Comparison of ENCODE assay signal across 1 cellular context in the genomic region with DNA sequence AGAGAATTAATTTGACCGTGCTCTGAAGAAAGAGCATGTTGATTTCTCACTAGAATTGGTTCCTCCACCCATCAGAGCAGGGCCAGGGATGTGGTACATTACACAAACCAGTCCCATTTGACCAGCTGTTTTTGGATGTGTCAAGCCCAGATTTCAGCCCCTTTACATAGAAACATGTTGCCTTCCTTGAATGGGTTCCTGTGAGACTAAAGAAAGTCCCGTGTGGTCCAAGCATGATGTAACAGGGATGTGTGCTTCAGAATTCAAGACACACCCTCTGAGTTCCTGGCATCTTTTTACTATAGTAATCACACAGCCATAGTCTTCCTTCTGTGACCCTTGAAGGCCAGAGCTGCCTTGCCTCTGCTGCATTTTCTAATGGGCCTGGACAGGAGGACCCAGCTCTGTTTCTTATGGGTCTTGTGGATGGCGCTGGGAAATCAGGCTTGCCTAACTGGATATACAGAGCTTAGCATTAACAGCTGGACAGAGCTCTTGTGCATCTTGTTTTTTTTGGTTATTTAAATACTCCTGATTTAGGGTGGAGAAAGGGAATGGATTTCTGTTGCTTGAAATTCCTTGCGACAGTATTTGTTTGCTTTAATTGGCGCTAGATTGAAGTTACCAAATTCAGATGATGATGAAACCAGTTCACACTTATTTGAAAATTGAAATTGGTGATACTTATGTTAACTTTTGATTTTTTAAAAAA.
TF ChIP-seq lines count a peak whose summit lies in the region.

No MANE protein-coding gene starts in this region.

TF ChIP-seq in H1, 55 proteins besides CTCF, POLR2A, EP300 and RAD21 (continued from another document):
- TF ChIP-seq, protein P1, sequence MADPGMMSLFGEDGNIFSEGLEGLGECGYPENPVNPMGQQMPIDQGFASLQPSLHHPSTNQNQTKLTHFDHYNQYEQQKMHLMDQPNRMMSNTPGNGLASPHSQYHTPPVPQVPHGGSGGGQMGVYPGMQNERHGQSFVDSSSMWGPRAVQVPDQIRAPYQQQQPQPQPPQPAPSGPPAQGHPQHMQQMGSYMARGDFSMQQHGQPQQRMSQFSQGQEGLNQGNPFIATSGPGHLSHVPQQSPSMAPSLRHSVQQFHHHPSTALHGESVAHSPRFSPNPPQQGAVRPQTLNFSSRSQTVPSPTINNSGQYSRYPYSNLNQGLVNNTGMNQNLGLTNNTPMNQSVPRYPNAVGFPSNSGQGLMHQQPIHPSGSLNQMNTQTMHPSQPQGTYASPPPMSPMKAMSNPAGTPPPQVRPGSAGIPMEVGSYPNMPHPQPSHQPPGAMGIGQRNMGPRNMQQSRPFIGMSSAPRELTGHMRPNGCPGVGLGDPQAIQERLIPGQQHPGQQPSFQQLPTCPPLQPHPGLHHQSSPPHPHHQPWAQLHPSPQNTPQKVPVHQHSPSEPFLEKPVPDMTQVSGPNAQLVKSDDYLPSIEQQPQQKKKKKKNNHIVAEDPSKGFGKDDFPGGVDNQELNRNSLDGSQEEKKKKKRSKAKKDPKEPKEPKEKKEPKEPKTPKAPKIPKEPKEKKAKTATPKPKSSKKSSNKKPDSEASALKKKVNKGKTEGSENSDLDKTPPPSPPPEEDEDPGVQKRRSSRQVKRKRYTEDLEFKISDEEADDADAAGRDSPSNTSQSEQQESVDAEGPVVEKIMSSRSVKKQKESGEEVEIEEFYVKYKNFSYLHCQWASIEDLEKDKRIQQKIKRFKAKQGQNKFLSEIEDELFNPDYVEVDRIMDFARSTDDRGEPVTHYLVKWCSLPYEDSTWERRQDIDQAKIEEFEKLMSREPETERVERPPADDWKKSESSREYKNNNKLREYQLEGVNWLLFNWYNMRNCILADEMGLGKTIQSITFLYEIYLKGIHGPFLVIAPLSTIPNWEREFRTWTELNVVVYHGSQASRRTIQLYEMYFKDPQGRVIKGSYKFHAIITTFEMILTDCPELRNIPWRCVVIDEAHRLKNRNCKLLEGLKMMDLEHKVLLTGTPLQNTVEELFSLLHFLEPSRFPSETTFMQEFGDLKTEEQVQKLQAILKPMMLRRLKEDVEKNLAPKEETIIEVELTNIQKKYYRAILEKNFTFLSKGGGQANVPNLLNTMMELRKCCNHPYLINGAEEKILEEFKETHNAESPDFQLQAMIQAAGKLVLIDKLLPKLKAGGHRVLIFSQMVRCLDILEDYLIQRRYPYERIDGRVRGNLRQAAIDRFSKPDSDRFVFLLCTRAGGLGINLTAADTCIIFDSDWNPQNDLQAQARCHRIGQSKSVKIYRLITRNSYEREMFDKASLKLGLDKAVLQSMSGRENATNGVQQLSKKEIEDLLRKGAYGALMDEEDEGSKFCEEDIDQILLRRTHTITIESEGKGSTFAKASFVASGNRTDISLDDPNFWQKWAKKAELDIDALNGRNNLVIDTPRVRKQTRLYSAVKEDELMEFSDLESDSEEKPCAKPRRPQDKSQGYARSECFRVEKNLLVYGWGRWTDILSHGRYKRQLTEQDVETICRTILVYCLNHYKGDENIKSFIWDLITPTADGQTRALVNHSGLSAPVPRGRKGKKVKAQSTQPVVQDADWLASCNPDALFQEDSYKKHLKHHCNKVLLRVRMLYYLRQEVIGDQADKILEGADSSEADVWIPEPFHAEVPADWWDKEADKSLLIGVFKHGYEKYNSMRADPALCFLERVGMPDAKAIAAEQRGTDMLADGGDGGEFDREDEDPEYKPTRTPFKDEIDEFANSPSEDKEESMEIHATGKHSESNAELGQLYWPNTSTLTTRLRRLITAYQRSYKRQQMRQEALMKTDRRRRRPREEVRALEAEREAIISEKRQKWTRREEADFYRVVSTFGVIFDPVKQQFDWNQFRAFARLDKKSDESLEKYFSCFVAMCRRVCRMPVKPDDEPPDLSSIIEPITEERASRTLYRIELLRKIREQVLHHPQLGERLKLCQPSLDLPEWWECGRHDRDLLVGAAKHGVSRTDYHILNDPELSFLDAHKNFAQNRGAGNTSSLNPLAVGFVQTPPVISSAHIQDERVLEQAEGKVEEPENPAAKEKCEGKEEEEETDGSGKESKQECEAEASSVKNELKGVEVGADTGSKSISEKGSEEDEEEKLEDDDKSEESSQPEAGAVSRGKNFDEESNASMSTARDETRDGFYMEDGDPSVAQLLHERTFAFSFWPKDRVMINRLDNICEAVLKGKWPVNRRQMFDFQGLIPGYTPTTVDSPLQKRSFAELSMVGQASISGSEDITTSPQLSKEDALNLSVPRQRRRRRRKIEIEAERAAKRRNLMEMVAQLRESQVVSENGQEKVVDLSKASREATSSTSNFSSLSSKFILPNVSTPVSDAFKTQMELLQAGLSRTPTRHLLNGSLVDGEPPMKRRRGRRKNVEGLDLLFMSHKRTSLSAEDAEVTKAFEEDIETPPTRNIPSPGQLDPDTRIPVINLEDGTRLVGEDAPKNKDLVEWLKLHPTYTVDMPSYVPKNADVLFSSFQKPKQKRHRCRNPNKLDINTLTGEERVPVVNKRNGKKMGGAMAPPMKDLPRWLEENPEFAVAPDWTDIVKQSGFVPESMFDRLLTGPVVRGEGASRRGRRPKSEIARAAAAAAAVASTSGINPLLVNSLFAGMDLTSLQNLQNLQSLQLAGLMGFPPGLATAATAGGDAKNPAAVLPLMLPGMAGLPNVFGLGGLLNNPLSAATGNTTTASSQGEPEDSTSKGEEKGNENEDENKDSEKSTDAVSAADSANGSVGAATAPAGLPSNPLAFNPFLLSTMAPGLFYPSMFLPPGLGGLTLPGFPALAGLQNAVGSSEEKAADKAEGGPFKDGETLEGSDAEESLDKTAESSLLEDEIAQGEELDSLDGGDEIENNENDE (IDR thresholded peaks at IDR 0.05; ENCODE audit: insufficient replicate concordance, low read length): no peak
